ENCODE assay signal across 20 cellular contexts in the genomic region with DNA sequence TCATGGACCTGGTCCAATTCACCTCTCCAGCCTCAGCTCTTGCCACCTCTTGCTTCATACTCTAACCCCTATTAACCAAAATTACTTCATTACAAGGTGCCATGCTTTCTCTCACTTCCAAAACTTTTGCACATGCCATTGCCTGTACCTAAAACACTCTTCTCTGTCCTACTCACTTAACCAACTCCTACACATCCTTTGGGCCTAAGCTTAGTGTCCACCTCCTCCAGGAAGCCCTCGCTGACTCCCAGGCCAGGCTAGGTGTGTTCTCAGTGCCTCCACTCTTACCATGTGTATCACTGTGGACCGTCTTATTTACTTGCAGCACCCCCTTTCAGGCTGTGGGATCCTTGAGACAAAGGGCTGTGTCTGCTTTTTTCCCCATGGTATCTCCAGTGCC.
A peak's percentile ranks its signal among the peaks of the same experiment; 100 is the strongest.
DNase-seq lines count a peak whose midpoint lies in the region; ATAC-seq, FAIRE-seq and TF ChIP-seq lines count a peak whose summit lies in the region.
"Had no signal": no experiment of that assay in that cellular context is flagged by ENCODE, and none has a peak within 500 bp of the region (broad histone marks: within the 10 kb centered on the region; RNA-seq: fewer than 3 reads in every experiment).

No MANE protein-coding gene starts in this region.

- 95% methylated on average over 2 of the region's 2 CpGs for WGBS in right cardiac atrium

- H3K4me3 ChIP-seq in right cardiac atrium (ENCODE audit: low read length) = no peak overlapping the region
- no peak overlapping the region for H3K4me3 ChIP-seq in bronchial epithelial cell (ENCODE audit: low read depth, low read length)
- H3K4me3 ChIP-seq: BLaER1, GM23338, HAP-1 had no signal

- H3K4me3 Mint-ChIP-seq in mesothelial cell of epicardium = no peak overlapping the region
- H3K4me3 Mint-ChIP-seq: B cell; CD4-positive, CD25-positive, alpha-beta regulatory T cell; CD8-positive, alpha-beta T cell; GM23338 had no signal

- H3K36me3 ChIP-seq in bronchial epithelial cell (ENCODE audit: control insufficient read depth, insufficient read depth, low read length) = no peaks in the 10 kb centered on the region
- H3K36me3 ChIP-seq: BLaER1, HAP-1 had no signal

- peak; percentile 47 for FAIRE-seq in bronchial epithelial cell (lab: Jason Lieb, UNC)
- FAIRE-seq: G401.6, GM12892, H54 had no signal

- no peaks in the 10 kb centered on the region for H3K9me3 Mint-ChIP-seq in mesothelial cell of epicardium
- H3K9me3 Mint-ChIP-seq: CD8-positive, alpha-beta T cell; GM23338 had no signal

- no peak for TF ChIP-seq CTCF in bronchial epithelial cell (IDR thresholded peaks at IDR 0.05; ENCODE audit: insufficient read depth, low read length, severe bottlenecking)
- no peak for TF ChIP-seq CTCF in mesothelial cell of epicardium (IDR thresholded peaks at IDR 0.05; ENCODE audit: unreplicated experiment)

- no peaks in the 10 kb centered on the region for H3K36me3 Mint-ChIP-seq in mesothelial cell of epicardium
- H3K36me3 Mint-ChIP-seq: CD4-positive, CD25-positive, alpha-beta regulatory T cell; CD8-positive, alpha-beta T cell had no signal

- H3K27ac Mint-ChIP-seq in mesothelial cell of epicardium = peak overlapping the region; percentile 47
- H3K27ac Mint-ChIP-seq: B cell; CD4-positive, CD25-positive, alpha-beta regulatory T cell; CD8-positive, alpha-beta T cell; GM23338 had no signal

- intact Hi-C loops in cardiac septum (cut with DNase I) (no loop called here), right cardiac atrium (cut with DNase I) (no loop called here)

- H3K4me1 ChIP-seq in right cardiac atrium (ENCODE audit: control insufficient read depth, insufficient read depth, low read length) = peaks cover 2% of the 10 kb centered on the region
- H3K4me1 ChIP-seq: BLaER1, Caco-2, HAP-1 had no signal

- peaks cover 16% of the 10 kb centered on the region for H3K27me3 Mint-ChIP-seq in mesothelial cell of epicardium (ENCODE audit: low read depth)

- no peaks in the 10 kb centered on the region for H3K9me3 ChIP-seq in right cardiac atrium (ENCODE audit: control insufficient read depth, low read length)
- H3K9me3 ChIP-seq: BLaER1, Caco-2, HAP-1 had no signal

- H3K4me1 Mint-ChIP-seq in mesothelial cell of epicardium = peaks cover 36% of the 10 kb centered on the region
- H3K4me1 Mint-ChIP-seq: B cell; CD4-positive, CD25-positive, alpha-beta regulatory T cell had no signal

- H3K27me3 ChIP-seq in right cardiac atrium (ENCODE audit: control insufficient read depth, insufficient read depth) (no peaks in the 10 kb centered on the region), bronchial epithelial cell (ENCODE audit: control insufficient read depth, insufficient read depth, low read length) (no peaks in the 10 kb centered on the region)
- H3K27me3 ChIP-seq: BLaER1 had no signal

- no peak overlapping the region for H3K27ac ChIP-seq in right cardiac atrium (ENCODE audit: low read length)
- H3K27ac ChIP-seq: BLaER1, C4-2B had no signal

- ATAC-seq in right cardiac atrium = no peak
- ATAC-seq in GM18498 (IDR thresholded peaks at IDR 0.05; ENCODE audit: unreplicated experiment) = no peak
- no peak for ATAC-seq in HG03039 (IDR thresholded peaks at IDR 0.05; ENCODE audit: unreplicated experiment)
- ATAC-seq: CD8-positive, alpha-beta T cell; GM23338 had no signal

- DNase-seq in cardiac septum (ENCODE audit: low spot score) = peak; percentile 46
- DNase-seq in right cardiac atrium = no peak
- DNase-seq in bronchial epithelial cell (ENCODE audit: low read depth) = no peak
- DNase-seq in mesothelial cell of epicardium (ENCODE audit: low spot score in 2 of 2, unreplicated experiment in 2 of 2) = no peak
- no peak for DNase-seq in NCI-H1417 (lab: John Stamatoyannopoulos, UW)
- DNase-seq: Caco-2; CD4-positive, CD25-positive, alpha-beta regulatory T cell; CD8-positive, alpha-beta T cell; DMS153; DND-41 had no signal
